ENCODE assay signal across 8 cellular contexts in the genomic region with DNA sequence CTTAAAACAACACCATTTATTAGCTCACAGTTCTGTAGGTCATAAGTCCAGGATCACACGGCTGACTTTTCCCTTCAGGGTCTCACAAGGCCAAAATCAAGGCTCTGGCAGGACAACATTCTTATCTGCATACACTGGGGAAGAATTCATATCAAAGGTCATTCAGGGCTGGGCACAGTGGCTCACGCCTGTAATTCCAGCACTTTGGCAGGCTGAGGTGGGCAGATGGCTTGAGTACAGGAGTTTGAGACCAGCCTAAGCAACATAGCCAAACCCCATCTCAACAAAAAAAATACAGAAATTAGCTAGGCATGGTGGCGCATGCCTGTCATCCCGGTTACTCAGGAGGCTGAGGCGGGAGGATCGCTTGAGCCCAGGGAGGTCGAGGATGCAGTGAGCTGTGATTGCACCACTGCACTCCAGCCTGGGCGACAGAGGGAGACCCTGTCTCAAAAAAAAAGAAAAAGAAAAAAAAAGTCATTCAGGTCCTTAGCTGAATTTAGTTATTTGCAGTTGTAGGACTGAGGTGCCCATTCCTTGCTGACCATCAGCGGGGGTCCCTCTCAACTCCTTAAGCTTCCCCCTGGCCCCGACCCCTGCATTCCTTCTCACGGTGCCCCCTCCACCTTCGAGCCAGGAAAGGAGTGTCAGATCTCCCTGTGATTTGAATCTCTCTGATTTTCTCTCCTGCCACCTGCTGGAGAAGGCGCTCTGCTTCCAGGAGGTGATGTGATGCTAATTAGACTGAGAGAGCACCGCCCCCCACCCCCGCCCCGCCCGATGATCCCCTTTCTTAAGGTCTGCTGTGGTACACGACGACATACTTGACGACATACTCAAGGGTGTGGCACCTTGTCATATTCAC.
DNase-seq lines count a peak whose midpoint lies in the region; ATAC-seq, FAIRE-seq and TF ChIP-seq lines count a peak whose summit lies in the region.

No MANE protein-coding gene starts in this region.

- FAIRE-seq in endothelial cell of umbilical vein (lab: Jason Lieb, UNC) = peak; percentile 77

- no peak overlapping the region for H3K4me3 ChIP-seq in NB4 (ENCODE audit: low read depth, low read length)
- no peak overlapping the region for H3K4me3 ChIP-seq in endothelial cell of umbilical vein (replicated peaks in 1 of 3; ENCODE audit: insufficient read depth in 1 of 3, low read depth in 1 of 3, low read length in 3 of 3)
- H3K4me3 ChIP-seq in aorta (ENCODE audit: low read length in 2 of 2) = no peak overlapping the region

- no peak for TF ChIP-seq CTCF in NB4 (IDR thresholded peaks at IDR 0.05; ENCODE audit: low read depth, low read length)
- TF ChIP-seq CTCF in endothelial cell of umbilical vein (IDR thresholded peaks at IDR 0.05; ENCODE audit: extremely low read depth in 1 of 2, insufficient read depth in 1 of 2, low read depth in 1 of 2, low read length in 2 of 2) = peak in 1 of 2 donors; percentile 41
- TF ChIP-seq CTCF in neural crest cell (conservative IDR thresholded peaks at IDR 0.05) = peak; percentile 36

- no peaks in the 10 kb centered on the region for H3K79me2 ChIP-seq in endothelial cell of umbilical vein (ENCODE audit: control insufficient read depth, insufficient read depth, low read length)

- peaks cover 22% of the 10 kb centered on the region for H3K4me1 Mint-ChIP-seq in neural crest cell

- H3K9me1 ChIP-seq in endothelial cell of umbilical vein (replicated peaks; ENCODE audit: control insufficient read depth, extremely low read depth, insufficient read depth, low read length) = no peaks in the 10 kb centered on the region

- no peaks in the 10 kb centered on the region for H3K9me3 ChIP-seq in endothelial cell of umbilical vein (replicated peaks; ENCODE audit: control insufficient read depth, insufficient read depth, low read length)
- H3K9me3 ChIP-seq in aorta (ENCODE audit: control insufficient read depth, low read length) = no peaks in the 10 kb centered on the region

- CTCF ChIA-PET in endothelial cell of umbilical vein (lab: Charles Lee) = interaction anchor here (0.8 to 3.9 kb wide), 6 partner anchors 11 to 71 kb away, joined by 3 to 30 read pairs (median 6); no protein-coding TSS in a partner anchor

- DNase-seq in ELF-1 (ENCODE audit: low read depth, low spot score) (peak; percentile 64), NB4 (ENCODE audit: low read depth) (peak; percentile 13), endothelial cell of umbilical vein (ENCODE audit: low read depth, low spot score) (peak; percentile 40), neural crest cell (ENCODE audit: low read depth, low spot score) (no peak), aorta (no peak), NCI-H774 (lab: John Stamatoyannopoulos, UW) (no peak)

- H4K20me1 ChIP-seq in endothelial cell of umbilical vein (replicated peaks; ENCODE audit: control insufficient read depth, extremely low read depth, insufficient read depth, low read length) = no peaks in the 10 kb centered on the region

- H3K4me1 ChIP-seq in endothelial cell of umbilical vein (ENCODE audit: control insufficient read depth, extremely low read depth, insufficient read depth, low read length) = peaks cover 11% of the 10 kb centered on the region
- H3K4me1 ChIP-seq in aorta (ENCODE audit: control insufficient read depth in 1 of 2, insufficient read depth in 2 of 2, low read length in 2 of 2) = peaks cover 4 to 10% of the 10 kb centered on the region in 2 donors

- BruUV-seq in endothelial cell of umbilical vein (replicated peaks; lab: Mats Ljungman, UMichigan) = no TSS peak

- WGBS in aorta, 2 donors = 41 to 47% methylated on average over 20 of the region's 20 CpGs

- no peak overlapping the region for H3K9ac ChIP-seq in endothelial cell of umbilical vein (replicated peaks; ENCODE audit: extremely low read depth, insufficient read depth, low read length)

- TF ChIP-seq POLR2A in NB4 (IDR thresholded peaks at IDR 0.05; ENCODE audit: extremely low read depth, insufficient read length) (no peak), endothelial cell of umbilical vein (IDR thresholded peaks at IDR 0.05; ENCODE audit: low read depth, low read length) (no peak)

- no peak overlapping the region for H3K4me3 Mint-ChIP-seq in neural crest cell

- no peak for ATAC-seq in HG02763 (IDR thresholded peaks at IDR 0.05; ENCODE audit: unreplicated experiment)
- ATAC-seq in GM18498 (IDR thresholded peaks at IDR 0.05; ENCODE audit: unreplicated experiment) = no peak
- ATAC-seq in aorta (ENCODE audit: low FRiP score) = no peak

- H2AFZ ChIP-seq in endothelial cell of umbilical vein (ENCODE audit: low read depth, low read length) = no peak overlapping the region

- dilution Hi-C loops in endothelial cell of umbilical vein (cut with MboI; ENCODE audit: extremely low pct_ligation_motif_present, low sequenced_read_pairs) = no loop called here

- H3K27me3 ChIP-seq in endothelial cell of umbilical vein (ENCODE audit: control insufficient read depth in 2 of 2, insufficient read depth in 2 of 2, low read length in 2 of 2) (no peaks in the 10 kb centered on the region), aorta (ENCODE audit: control insufficient read depth in 1 of 2, insufficient read depth in 2 of 2, low read length in 1 of 2) (no peaks in the 10 kb centered on the region)

- no peak overlapping the region for H3K27ac Mint-ChIP-seq in neural crest cell (ENCODE audit: unreplicated experiment)

- intact Hi-C loops in endothelial cell of umbilical vein (cut with micrococcal nuclease) (loop anchor here (1.0 kb wide), 1 partner anchor 63 kb away; no protein-coding TSS in a partner anchor), aorta (cut with DNase I) (no loop called here)

- no peaks in the 10 kb centered on the region for H3K27me3 Mint-ChIP-seq in neural crest cell (ENCODE audit: low read depth)

- H3K36me3 Mint-ChIP-seq in neural crest cell (ENCODE audit: low read depth) = peaks cover 6% of the 10 kb centered on the region

- H3K9me3 Mint-ChIP-seq in neural crest cell = no peaks in the 10 kb centered on the region

- POLR2A ChIA-PET in endothelial cell of umbilical vein (lab: Charles Lee) = no interaction called here

- H3K36me3 ChIP-seq in endothelial cell of umbilical vein (ENCODE audit: control insufficient read depth in 2 of 2, extremely low read depth in 1 of 2, insufficient read depth in 2 of 2, low read length in 2 of 2) = no peaks in the 10 kb centered on the region
- no peaks in the 10 kb centered on the region for H3K36me3 ChIP-seq in aorta (ENCODE audit: control insufficient read depth in 1 of 2, insufficient read depth in 2 of 2, low read length in 1 of 2)

- H3K4me2 ChIP-seq in endothelial cell of umbilical vein (ENCODE audit: insufficient read depth, low read length) = no peak overlapping the region

- H3K27ac ChIP-seq in endothelial cell of umbilical vein (ENCODE audit: insufficient read depth, low read depth, low read length) (no peak overlapping the region), aorta (ENCODE audit: low read depth in 1 of 2, low read length in 2 of 2) (peak overlapping the region in 1 of 2 donors; percentile 53)

TF ChIP-seq in endothelial cell of umbilical vein, 7 proteins besides CTCF, POLR2A, EP300 and RAD21:
- TF ChIP-seq FOS (IDR thresholded peaks at IDR 0.05; ENCODE audit: borderline replicate concordance, insufficient read depth, low read length) (no peak), EZH2 (IDR thresholded peaks at IDR 0.05; ENCODE audit: borderline replicate concordance, low read depth, low read length, severe bottlenecking) (no peak), GATA2 (IDR thresholded peaks at IDR 0.05; ENCODE audit: insufficient read depth, insufficient read length, low read depth, low read length) (no peak), JUN (IDR thresholded peaks at IDR 0.05; ENCODE audit: borderline replicate concordance, insufficient read depth, insufficient read length, low read depth) (no peak)
- TF ChIP-seq, protein P1, sequence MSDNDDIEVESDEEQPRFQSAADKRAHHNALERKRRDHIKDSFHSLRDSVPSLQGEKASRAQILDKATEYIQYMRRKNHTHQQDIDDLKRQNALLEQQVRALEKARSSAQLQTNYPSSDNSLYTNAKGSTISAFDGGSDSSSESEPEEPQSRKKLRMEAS (IDR thresholded peaks at IDR 0.05; ENCODE audit: insufficient read depth, insufficient read length) = no peak
TF ChIP-seq in endothelial cell of umbilical vein: peak in this region for 0.

Comparison
In these comparisons a context has a peak if more than half of its experiments do, and no peak if none do; other contexts are left out.
1. DNase-seq: peak in ELF-1 (single experiment), NB4 (single experiment) and endothelial cell of umbilical vein (single experiment); none in neural crest cell (single experiment), aorta (0 of 2) and NCI-H774 (single experiment).